1 cellular context compared by ENCODE assay signal in the genomic region with DNA sequence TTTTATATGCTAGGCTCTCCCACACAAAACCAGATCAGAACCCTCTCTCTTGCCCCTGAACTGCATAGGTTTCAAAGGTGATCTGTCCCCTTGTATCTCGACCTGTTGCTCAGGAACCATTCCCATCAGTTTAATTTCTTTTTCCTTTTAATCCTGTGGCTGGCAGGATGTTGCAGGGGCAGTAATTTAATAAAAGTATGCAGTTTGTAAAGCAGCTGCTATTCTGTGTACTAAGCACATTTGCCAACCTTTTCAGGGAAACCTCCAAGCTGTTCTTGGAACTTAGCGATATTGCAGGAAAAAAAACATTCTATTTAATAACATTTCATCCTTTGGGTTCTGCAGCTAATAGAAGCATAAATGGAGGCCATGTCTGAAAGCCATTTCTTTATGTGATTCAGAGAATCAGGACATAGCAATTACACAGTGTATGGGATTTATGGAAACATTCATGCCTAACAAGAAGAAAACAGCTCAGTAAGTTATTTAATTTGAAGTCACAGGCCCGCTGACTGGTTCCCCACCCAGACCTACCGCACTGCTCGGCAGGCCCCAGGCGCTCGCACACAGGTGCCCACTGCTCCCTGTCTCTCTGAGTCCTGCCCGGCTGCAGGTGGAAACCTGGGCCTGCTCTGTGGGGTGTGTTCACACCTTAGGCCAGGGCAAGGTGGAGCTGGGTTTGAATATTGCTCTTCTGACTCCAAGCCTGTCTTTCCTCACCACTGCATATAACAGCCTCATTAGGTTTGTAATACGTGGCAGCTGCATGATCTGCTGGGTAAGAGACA.
TF ChIP-seq lines count a peak whose summit lies in the region.

No MANE protein-coding gene starts in this region.

TF ChIP-seq in IMR-90, 13 proteins besides CTCF, POLR2A, EP300 and RAD21:
- TF ChIP-seq MAFK (IDR thresholded peaks at IDR 0.05; ENCODE audit: low read depth, low read length) (no peak), RCOR1 (IDR thresholded peaks at IDR 0.05; ENCODE audit: insufficient replicate concordance, low read length) (no peak), SMC3 (IDR thresholded peaks at IDR 0.05; ENCODE audit: low read depth, low read length) (no peak), CHD1 (IDR thresholded peaks at IDR 0.05; ENCODE audit: low read depth, low read length) (no peak), CEBPB (IDR thresholded peaks at IDR 0.05; ENCODE audit: low read depth, low read length) (no peak), MXI1 (IDR thresholded peaks at IDR 0.05; ENCODE audit: borderline replicate concordance, low read depth, low read length) (no peak), MAZ (IDR thresholded peaks at IDR 0.05; ENCODE audit: borderline replicate concordance, low read depth, low read length) (no peak), RFX5 (IDR thresholded peaks at IDR 0.05; ENCODE audit: low read depth, low read length) (no peak), BHLHE40 (IDR thresholded peaks at IDR 0.05; ENCODE audit: low read depth, low read length) (no peak), NFE2L2 (IDR thresholded peaks at IDR 0.05; ENCODE audit: low read depth, low read length) (no peak), FOS (IDR thresholded peaks at IDR 0.05; ENCODE audit: low read depth, low read length) (no peak)
- TF ChIP-seq, protein P1, sequence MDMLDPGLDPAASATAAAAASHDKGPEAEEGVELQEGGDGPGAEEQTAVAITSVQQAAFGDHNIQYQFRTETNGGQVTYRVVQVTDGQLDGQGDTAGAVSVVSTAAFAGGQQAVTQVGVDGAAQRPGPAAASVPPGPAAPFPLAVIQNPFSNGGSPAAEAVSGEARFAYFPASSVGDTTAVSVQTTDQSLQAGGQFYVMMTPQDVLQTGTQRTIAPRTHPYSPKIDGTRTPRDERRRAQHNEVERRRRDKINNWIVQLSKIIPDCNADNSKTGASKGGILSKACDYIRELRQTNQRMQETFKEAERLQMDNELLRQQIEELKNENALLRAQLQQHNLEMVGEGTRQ (IDR thresholded peaks at IDR 0.05; ENCODE audit: low read depth, low read length), result no peak
- TF ChIP-seq, protein P2, sequence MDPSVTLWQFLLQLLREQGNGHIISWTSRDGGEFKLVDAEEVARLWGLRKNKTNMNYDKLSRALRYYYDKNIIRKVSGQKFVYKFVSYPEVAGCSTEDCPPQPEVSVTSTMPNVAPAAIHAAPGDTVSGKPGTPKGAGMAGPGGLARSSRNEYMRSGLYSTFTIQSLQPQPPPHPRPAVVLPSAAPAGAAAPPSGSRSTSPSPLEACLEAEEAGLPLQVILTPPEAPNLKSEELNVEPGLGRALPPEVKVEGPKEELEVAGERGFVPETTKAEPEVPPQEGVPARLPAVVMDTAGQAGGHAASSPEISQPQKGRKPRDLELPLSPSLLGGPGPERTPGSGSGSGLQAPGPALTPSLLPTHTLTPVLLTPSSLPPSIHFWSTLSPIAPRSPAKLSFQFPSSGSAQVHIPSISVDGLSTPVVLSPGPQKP (IDR thresholded peaks at IDR 0.05; ENCODE audit: borderline replicate concordance, low read depth, low read length), result no peak
